ENCODE assay signal across 8 cellular contexts in the genomic region with DNA sequence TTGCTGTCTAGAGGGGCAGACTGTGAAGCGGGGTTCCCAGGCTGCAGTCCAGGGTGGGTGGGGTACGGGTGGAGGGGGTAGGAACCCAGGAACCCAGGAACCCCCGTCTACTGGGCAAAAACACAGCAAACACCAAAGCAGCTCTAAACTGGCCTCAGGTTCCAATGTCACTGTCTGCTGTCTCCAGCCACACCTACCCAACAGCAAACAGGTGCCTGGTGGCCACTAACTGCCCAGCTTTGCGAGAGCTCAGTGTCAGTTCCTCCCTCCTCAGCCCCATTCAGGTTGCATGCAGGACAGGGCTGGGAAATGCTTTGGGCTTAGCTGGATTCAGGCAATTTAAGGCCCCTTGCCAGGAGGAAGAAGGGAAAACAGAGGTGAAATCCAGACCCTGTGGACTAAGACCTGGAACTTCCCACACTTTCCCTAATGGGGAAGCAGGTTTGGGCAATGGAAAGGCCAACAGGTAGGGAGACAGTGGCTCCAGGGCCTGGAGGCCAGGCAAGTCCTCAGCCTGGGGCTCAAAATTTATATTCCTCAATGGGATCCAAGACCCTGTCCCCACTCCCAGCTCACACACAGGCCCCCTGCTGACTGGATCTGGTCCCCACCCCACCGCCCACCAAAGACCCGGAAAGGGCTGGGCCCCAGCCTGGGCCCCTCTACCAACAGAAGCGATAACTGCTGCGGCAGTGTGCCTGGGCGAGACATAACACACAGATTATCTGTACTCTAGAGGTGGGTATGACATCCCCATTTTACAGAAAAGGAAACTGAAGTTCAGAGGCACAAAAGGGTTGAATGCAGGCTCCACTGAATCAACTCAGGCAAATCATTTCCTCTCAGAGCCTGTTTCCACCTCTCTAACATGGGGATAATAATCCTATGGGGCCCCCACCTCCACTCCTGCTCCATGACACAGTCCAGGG. TPM values are rescaled to one million over a fixed set of nuclear protein-coding genes. Genes with fewer than 3 reads are reported as not detected.
A peak's percentile ranks its signal among the peaks of the same experiment; 100 is the strongest.
DNase-seq lines count a peak whose midpoint lies in the region; ATAC-seq and TF ChIP-seq lines count a peak whose summit lies in the region.

No MANE protein-coding gene starts in this region.

- no peaks in the 10 kb centered on the region for H3K9me3 Mint-ChIP-seq in stimulated activated effector memory CD8-positive, alpha-beta T cell treated with anti-CD3 and anti-CD28 coated beads, Interleukin-12 subunit alpha, Interleukin-12 subunit beta, amount 100 ng/mL, for 72 hours

- H3K27ac Mint-ChIP-seq in stimulated activated effector memory CD8-positive, alpha-beta T cell treated with anti-CD3 and anti-CD28 coated beads, Interleukin-12 subunit alpha, Interleukin-12 subunit beta, amount 100 ng/mL, for 72 hours, result peak overlapping the region; percentile 92

- H3K4me3 Mint-ChIP-seq in stimulated activated effector memory CD8-positive, alpha-beta T cell treated with anti-CD3 and anti-CD28 coated beads, Interleukin-12 subunit alpha, Interleukin-12 subunit beta, amount 100 ng/mL, for 72 hours, result peak overlapping the region; percentile 90

- no peaks in the 10 kb centered on the region for H3K36me3 Mint-ChIP-seq in stimulated activated effector memory CD8-positive, alpha-beta T cell treated with anti-CD3 and anti-CD28 coated beads, Interleukin-12 subunit alpha, Interleukin-12 subunit beta, amount 100 ng/mL, for 72 hours

- DNase-seq in NCI-H2029 (lab: John Stamatoyannopoulos, UW) (peak; percentile 65), NCI-H2029 treated with DMSO at 0.1 percent for 48 hours (lab: John Stamatoyannopoulos, UW) (no peak), fibroblast of villous mesenchyme (ENCODE audit: low read depth) (no peak), NOMO-1 treated with dmso at 0.1 percent for 144 hours (lab: John Stamatoyannopoulos, UW; ENCODE audit: unreplicated experiment) (no peak)
- DNase-seq in stimulated activated effector memory CD8-positive, alpha-beta T cell treated with anti-CD3 and anti-CD28 coated beads, Interleukin-12 subunit alpha, Interleukin-12 subunit beta, amount 100 ng/mL, for 72 hours (ENCODE audit: low spot score in 2 of 2), result peak in 1 of 2 donors; percentile 59

- H3K4me1 Mint-ChIP-seq in stimulated activated effector memory CD8-positive, alpha-beta T cell treated with anti-CD3 and anti-CD28 coated beads, Interleukin-12 subunit alpha, Interleukin-12 subunit beta, amount 100 ng/mL, for 72 hours, result peaks cover 80% of the 10 kb centered on the region

- TF ChIP-seq CTCF in WI38 (IDR thresholded peaks at IDR 0.05; ENCODE audit: low read depth, low read length) (no peak), fibroblast of villous mesenchyme (IDR thresholded peaks at IDR 0.05; ENCODE audit: insufficient read depth, low read depth, low read length) (no peak)

- H3K4me3 ChIP-seq in WI38 (ENCODE audit: low read depth, low read length), result peak overlapping the region; percentile 82
- peak overlapping the region; percentile 88 for H3K4me3 ChIP-seq in fibroblast of villous mesenchyme (ENCODE audit: low read depth, low read length)

- no peak for ATAC-seq in stimulated activated effector memory CD8-positive, alpha-beta T cell treated with anti-CD3 and anti-CD28 coated beads, Interleukin-12 subunit alpha, Interleukin-12 subunit beta, amount 100 ng/mL, for 72 hours
- no peak for ATAC-seq in GM18867 (IDR thresholded peaks at IDR 0.05; ENCODE audit: unreplicated experiment)
- no peak for ATAC-seq in HG03135 (IDR thresholded peaks at IDR 0.05; ENCODE audit: unreplicated experiment)

RNA-seq across cellular contexts. Expression of a gene that starts 3.6 kb away (rescaled TPM):
- 15.5 and 16.4 TPM in 2 replicates for total RNA-seq in fibroblast of villous mesenchyme

RNA-seq across cellular contexts. Expression of a gene that starts 39.6 kb away (rescaled TPM):
- 11.2 and 11.9 TPM in 2 replicates for total RNA-seq in fibroblast of villous mesenchyme

RNA-seq across cellular contexts. Expression of a gene that starts 46.6 kb away (rescaled TPM):
- 2.6 and 3.5 TPM in 2 replicates for total RNA-seq in fibroblast of villous mesenchyme
